Comparison of ENCODE assay signal across 8 cellular contexts in genomic region chr2:203814661-203815540, GRCh38. TPM values are rescaled to one million over a fixed set of nuclear protein-coding genes. Genes with fewer than 3 reads are reported as not detected.
DNase-seq lines count a peak whose midpoint lies in the region; ATAC-seq and TF ChIP-seq lines count a peak whose summit lies in the region.

No MANE protein-coding gene starts in this region.

- H3K36me3 ChIP-seq in DOHH2 (ENCODE audit: control insufficient read depth, low read length) = no peaks in the 10 kb centered on the region

- no peaks in the 10 kb centered on the region for H3K4me1 ChIP-seq in DOHH2 (ENCODE audit: control insufficient read depth, low read length)

- TF ChIP-seq CTCF in DOHH2 (IDR thresholded peaks at IDR 0.05; ENCODE audit: low read depth, low read length, poor library complexity, severe bottlenecking) = peak; percentile 64
- TF ChIP-seq CTCF in fibroblast of the aortic adventitia (IDR thresholded peaks at IDR 0.05; ENCODE audit: insufficient read depth, low read length) = peak; percentile 82

- H3K4me3 Mint-ChIP-seq in activated T-helper 1 cell treated with anti-CD3 and anti-CD28 coated beads, Interleukin-12 subunit alpha, Interleukin-12 subunit beta, Interleukin-2, Interleukin-4 antibody, amounts not matched to agents 30 ng/mL and 10 ng/mL and 1 ng/mL, durations not matched to agents 14 hours and 24 hours and 36 hours = peak overlapping the region; percentile 24

- H3K36me3 Mint-ChIP-seq in activated T-helper 1 cell treated with anti-CD3 and anti-CD28 coated beads, Interleukin-12 subunit alpha, Interleukin-12 subunit beta, Interleukin-2, Interleukin-4 antibody, amounts not matched to agents 30 ng/mL and 10 ng/mL and 1 ng/mL, durations not matched to agents 14 hours and 24 hours and 36 hours (ENCODE audit: low read depth) = no peaks in the 10 kb centered on the region

- H3F3A ChIP-seq in DOHH2 (ENCODE audit: control insufficient read depth, insufficient read depth) = no peaks in the 10 kb centered on the region

- peak; percentile 41 to 42 for DNase-seq in Kasumi-1 (lab: John Stamatoyannopoulos, UW)
- peak; percentile 11 for DNase-seq in OCI-M2 (lab: John Stamatoyannopoulos, UW; ENCODE audit: unreplicated experiment)
- no peak for DNase-seq in activated T-helper 1 cell treated with anti-CD3 and anti-CD28 coated beads, Interleukin-12 subunit alpha, Interleukin-12 subunit beta, Interleukin-2, Interleukin-4 antibody, amounts not matched to agents 30 ng/mL and 10 ng/mL and 1 ng/mL, durations not matched to agents 14 hours and 24 hours and 36 hours (ENCODE audit: low spot score)
- DNase-seq in fibroblast of the aortic adventitia (ENCODE audit: low read depth) = peak; percentile 89
- DNase-seq in occipital lobe (lab: John Stamatoyannopoulos, UW) = peak; percentile 24

- H3K27ac Mint-ChIP-seq in activated T-helper 1 cell treated with anti-CD3 and anti-CD28 coated beads, Interleukin-12 subunit alpha, Interleukin-12 subunit beta, Interleukin-2, Interleukin-4 antibody, amounts not matched to agents 30 ng/mL and 10 ng/mL and 1 ng/mL, durations not matched to agents 14 hours and 24 hours and 36 hours = peak overlapping the region; percentile 37

- H3K9me3 Mint-ChIP-seq in activated T-helper 1 cell treated with anti-CD3 and anti-CD28 coated beads, Interleukin-12 subunit alpha, Interleukin-12 subunit beta, Interleukin-2, Interleukin-4 antibody, amounts not matched to agents 30 ng/mL and 10 ng/mL and 1 ng/mL, durations not matched to agents 14 hours and 24 hours and 36 hours = no peaks in the 10 kb centered on the region

- H4K20me1 ChIP-seq in DOHH2 (ENCODE audit: control insufficient read depth, insufficient read depth, low read depth, low read length) = no peaks in the 10 kb centered on the region

- no peak overlapping the region for H3K27ac ChIP-seq in DOHH2 (ENCODE audit: low read depth, low read length)

- H3K27me3 ChIP-seq in DOHH2 (ENCODE audit: control insufficient read depth, low read length) = peaks cover 70% of the 10 kb centered on the region

- H3K27me3 Mint-ChIP-seq in activated T-helper 1 cell treated with anti-CD3 and anti-CD28 coated beads, Interleukin-12 subunit alpha, Interleukin-12 subunit beta, Interleukin-2, Interleukin-4 antibody, amounts not matched to agents 30 ng/mL and 10 ng/mL and 1 ng/mL, durations not matched to agents 14 hours and 24 hours and 36 hours (ENCODE audit: insufficient read depth) = peaks cover 6% of the 10 kb centered on the region

- H3K9me3 ChIP-seq in DOHH2 (ENCODE audit: control insufficient read depth, insufficient read depth, low read length) = no peaks in the 10 kb centered on the region

- H3K4me3 ChIP-seq in DOHH2 (ENCODE audit: low read length) (no peak overlapping the region), fibroblast of the aortic adventitia (ENCODE audit: low read depth, low read length) (no peak overlapping the region)

- ATAC-seq in GM21576 (IDR thresholded peaks at IDR 0.05; ENCODE audit: unreplicated experiment) (peak; percentile 74), HG02840 (IDR thresholded peaks at IDR 0.05; ENCODE audit: low FRiP score, unreplicated experiment) (no peak)

- H3K4me1 Mint-ChIP-seq in activated T-helper 1 cell treated with anti-CD3 and anti-CD28 coated beads, Interleukin-12 subunit alpha, Interleukin-12 subunit beta, Interleukin-2, Interleukin-4 antibody, amounts not matched to agents 30 ng/mL and 10 ng/mL and 1 ng/mL, durations not matched to agents 14 hours and 24 hours and 36 hours (ENCODE audit: low read depth) = peaks cover 62% of the 10 kb centered on the region

- H3K79me2 ChIP-seq in DOHH2 (ENCODE audit: control insufficient read depth, low read length) = no peaks in the 10 kb centered on the region

- intact Hi-C loops in activated T-helper 1 cell treated with anti-CD3 and anti-CD28 coated beads, Interleukin-12 subunit alpha, Interleukin-12 subunit beta, Interleukin-2, Interleukin-4 antibody, amounts not matched to agents 30 ng/mL and 10 ng/mL and 1 ng/mL, durations not matched to agents 14 hours and 24 hours and 36 hours (cut with micrococcal nuclease) = loop anchor here (1.0 to 10.0 kb wide), 17 partner anchors 15 to 1240 kb away; partner anchors contain the start of genes ABI2, CYP20A1 and NBEAL1

- no peaks in the 10 kb centered on the region for H3K9me2 ChIP-seq in DOHH2 (replicated peaks; ENCODE audit: control insufficient read depth, low read length)

- no peak overlapping the region for H3K4me2 ChIP-seq in DOHH2 (ENCODE audit: low read length)

RNA-seq across cellular contexts. Expression of gene CTLA4, which starts 52.7 kb away (rescaled TPM):
- 118 and 124 TPM in 2 replicates for total RNA-seq in activated T-helper 1 cell treated with anti-CD3 and anti-CD28 coated beads, Interleukin-12 subunit alpha, Interleukin-12 subunit beta, Interleukin-2, Interleukin-4 antibody, amounts not matched to agents 30 ng/mL and 10 ng/mL and 1 ng/mL, durations not matched to agents 14 hours and 24 hours and 36 hours
- not detected in 2 replicates for total RNA-seq in fibroblast of the aortic adventitia (ENCODE audit: low replicate concordance)
- not detected for total RNA-seq in occipital lobe

Comparison
In these comparisons a context has a peak if more than half of its experiments do, and no peak if none do; other contexts are left out.
1. RNA of gene CTLA4, which starts 52.7 kb away (total RNA-seq): 118 to 124 TPM in activated T-helper 1 cell treated with anti-CD3 and anti-CD28 coated beads, Interleukin-12 subunit alpha, Interleukin-12 subunit beta, Interleukin-2, Interleukin-4 antibody, amounts not matched to agents 30 ng/mL and 10 ng/mL and 1 ng/mL, durations not matched to agents 14 hours and 24 hours and 36 hours; not detected in occipital lobe (single experiment) and not detected in fibroblast of the aortic adventitia; every median in the first group is over 100 times any median in the second.